ENCODE assay signal across 9 cellular contexts in the genomic region with DNA sequence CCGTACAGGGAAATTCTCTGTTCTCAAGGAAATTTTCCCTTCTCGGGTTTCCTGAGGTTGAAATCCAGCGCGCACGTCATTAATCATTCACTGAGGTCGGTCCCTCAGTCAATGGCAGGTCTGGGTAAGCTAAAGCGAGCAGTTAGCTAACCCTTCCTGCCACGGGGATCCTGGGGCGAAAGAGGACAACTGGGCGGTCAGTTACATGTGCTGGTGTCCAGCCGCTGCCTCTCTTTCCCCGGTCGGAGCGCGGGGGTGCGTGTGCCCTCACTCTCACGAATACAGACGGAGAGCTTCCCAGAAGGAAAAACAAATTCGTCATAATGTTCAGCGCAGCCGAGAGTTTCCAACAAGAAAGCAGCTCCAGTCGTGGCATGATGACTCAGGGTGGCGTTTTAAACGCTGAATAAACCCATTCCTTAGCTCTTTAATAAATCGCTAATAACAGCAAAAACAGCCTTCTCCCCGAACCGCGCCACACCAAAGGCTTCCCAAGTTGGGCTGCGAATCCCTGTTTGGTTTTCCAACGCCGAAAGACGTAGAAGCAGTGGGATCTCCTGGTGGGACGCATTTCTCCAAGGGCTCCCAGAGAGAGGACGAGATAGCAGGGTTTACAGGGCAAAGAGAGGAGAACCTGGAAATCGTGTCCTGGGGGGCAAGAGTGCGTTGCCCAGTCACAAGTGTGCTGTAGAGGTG. TPM values are rescaled to one million over a fixed set of nuclear protein-coding genes. Genes with fewer than 3 reads are reported as not detected.
DNase-seq lines count a peak whose midpoint lies in the region; ATAC-seq and TF ChIP-seq lines count a peak whose summit lies in the region.
"Had no signal": no experiment of that assay in that cellular context is flagged by ENCODE, and none has a peak within 500 bp of the region (broad histone marks: within the 10 kb centered on the region; RNA-seq: fewer than 3 reads in every experiment).

No MANE protein-coding gene starts in this region.

- no peaks in the 10 kb centered on the region for H4K20me1 ChIP-seq in mammary epithelial cell (ENCODE audit: insufficient read depth, low read length)

- H3K36me3 ChIP-seq in CD8-positive, alpha-beta T cell (ENCODE audit: insufficient read depth, low read length), result no peaks in the 10 kb centered on the region
- H3K36me3 ChIP-seq in HUES6 (ENCODE audit: control insufficient read depth, insufficient read depth, low read length) (no peaks in the 10 kb centered on the region), mammary epithelial cell (ENCODE audit: insufficient read depth, low read length) (no peaks in the 10 kb centered on the region), lower lobe of right lung (no peaks in the 10 kb centered on the region), vagina (no peaks in the 10 kb centered on the region)

- no peak for TF ChIP-seq CTCF in CD8-positive, alpha-beta T cell (IDR thresholded peaks at IDR 0.05)
- TF ChIP-seq CTCF in mammary epithelial cell (conservative IDR thresholded peaks at IDR 0.05 in 1 of 2, IDR thresholded peaks at IDR 0.05 in 1 of 2; ENCODE audit: extremely low read depth in 1 of 2, insufficient read depth in 1 of 2, low read depth in 1 of 2, low read length in 2 of 2) (no peak), lower lobe of right lung (IDR thresholded peaks at IDR 0.05) (no peak), vagina (IDR thresholded peaks at IDR 0.05) (no peak)

- H3K27me3 Mint-ChIP-seq in CD8-positive, alpha-beta T cell (ENCODE audit: low read depth), result peaks cover 81% of the 10 kb centered on the region

- no peak for TF ChIP-seq POLR2A in vagina (IDR thresholded peaks at IDR 0.05)

- in situ Hi-C loops in mammary epithelial cell (cut with MboI; ENCODE audit: low sequenced_read_pairs in 2 of 2), result no loop called here

- H3K9me3 Mint-ChIP-seq in CD8-positive, alpha-beta T cell, result no peaks in the 10 kb centered on the region

- peak overlapping the region; percentile 33 for H3K4me3 ChIP-seq in CD8-positive, alpha-beta T cell (ENCODE audit: low read depth, low read length)
- H3K4me3 ChIP-seq in HUES6 (ENCODE audit: low read depth, low read length), result peak overlapping the region; percentile 66
- H3K4me3 ChIP-seq in mammary epithelial cell (replicated peaks in 1 of 3; ENCODE audit: insufficient read depth in 1 of 3, low read depth in 2 of 3, low read length in 3 of 3), result peak overlapping the region; percentile 63 to 79 (median 63)
- peak overlapping the region; percentile 43 for H3K4me3 ChIP-seq in lower lobe of right lung
- H3K4me3 ChIP-seq in vagina, result peak overlapping the region; percentile 27 to 36

- peaks cover 27% of the 10 kb centered on the region for H3K4me1 ChIP-seq in CD8-positive, alpha-beta T cell (ENCODE audit: insufficient read depth, low read length)
- H3K4me1 ChIP-seq in HUES6 (ENCODE audit: control insufficient read depth, insufficient read depth, low read length) (peaks cover 34% of the 10 kb centered on the region), mammary epithelial cell (ENCODE audit: insufficient read depth, low read length) (peaks cover 34% of the 10 kb centered on the region), lower lobe of right lung (peaks cover 20% of the 10 kb centered on the region), vagina (peaks cover 21% of the 10 kb centered on the region)

- ATAC-seq in CD8-positive, alpha-beta T cell, result no peak
- ATAC-seq in lower lobe of right lung, result peak in 1 of 2 donors; percentile 13
- no peak for ATAC-seq in GM18861 (IDR thresholded peaks at IDR 0.05; ENCODE audit: unreplicated experiment)

- H3K4me2 ChIP-seq in mammary epithelial cell (ENCODE audit: insufficient read depth, low read depth, low read length), result peak overlapping the region; percentile 93

- BruUV-seq in mammary epithelial cell (replicated peaks; lab: Mats Ljungman, UMichigan), result TSS peak; percentile 67

- intact Hi-C loops in CD8-positive, alpha-beta T cell (cut with DNase I, micrococcal nuclease), result no loop called here
- intact Hi-C loops in mammary epithelial cell (cut with micrococcal nuclease), result loop anchor here (1.0 to 5.0 kb wide), 3 partner anchors 33 to 57 kb away; no protein-coding TSS in a partner anchor
- intact Hi-C loops in lower lobe of right lung (cut with DNase I), result no loop called here
- intact Hi-C loops in vagina (cut with DNase I), result no loop called here

- no peak overlapping the region for H3K27ac ChIP-seq in CD8-positive, alpha-beta T cell (ENCODE audit: low read depth, low read length)
- H3K27ac ChIP-seq in HUES6 (ENCODE audit: low read depth, low read length) (no peak overlapping the region), mammary epithelial cell (ENCODE audit: insufficient read depth, low read depth, low read length) (peak overlapping the region; percentile 59), lower lobe of right lung (no peak overlapping the region), vagina (no peak overlapping the region)

- peaks cover 11% of the 10 kb centered on the region for H3K27me3 ChIP-seq in CD8-positive, alpha-beta T cell (ENCODE audit: insufficient read depth, low read length)
- H3K27me3 ChIP-seq in HUES6 (ENCODE audit: control insufficient read depth, insufficient read depth, low read length) (peaks cover 100% of the 10 kb centered on the region), mammary epithelial cell (ENCODE audit: insufficient read depth, low read length) (no peaks in the 10 kb centered on the region), lower lobe of right lung (ENCODE audit: low read depth) (peaks cover 65% of the 10 kb centered on the region), vagina (no peaks in the 10 kb centered on the region)

- no peak for DNase-seq in CD8-positive, alpha-beta T cell
- peak; percentile 80 for DNase-seq in mammary epithelial cell
- no peak for DNase-seq in lower lobe of right lung
- DNase-seq in vagina (ENCODE audit: extremely low spot score in 2 of 2), result no peak
- DNase-seq in NCI-H2227 (lab: John Stamatoyannopoulos, UW; ENCODE audit: unreplicated experiment), result no peak
- DNase-seq in CD1c-positive myeloid dendritic cell (ENCODE audit: extremely low spot score), result no peak

- H3K9ac ChIP-seq in HUES6 (ENCODE audit: low read length) (no peak overlapping the region), mammary epithelial cell (ENCODE audit: insufficient read depth, low read length) (peak overlapping the region; percentile 68)

- H3K27ac Mint-ChIP-seq in CD8-positive, alpha-beta T cell, result no peak overlapping the region

- CTCF ChIA-PET in CD8-positive, alpha-beta T cell (lab: Charles Lee), result no interaction called here
- CTCF ChIA-PET in mammary epithelial cell (lab: Charles Lee; ENCODE audit: low non-redundant PET), result no interaction called here

- no peaks in the 10 kb centered on the region for H3K9me3 ChIP-seq in CD8-positive, alpha-beta T cell (ENCODE audit: low read length)
- H3K9me3 ChIP-seq in HUES6 (ENCODE audit: control insufficient read depth, insufficient read depth, low read depth, low read length), result no peaks in the 10 kb centered on the region
- H3K9me3 ChIP-seq in mammary epithelial cell (replicated peaks; ENCODE audit: insufficient read depth, low read length), result no peaks in the 10 kb centered on the region
- no peaks in the 10 kb centered on the region for H3K9me3 ChIP-seq in lower lobe of right lung
- no peaks in the 10 kb centered on the region for H3K9me3 ChIP-seq in vagina

- peaks cover 12% of the 10 kb centered on the region for H3K79me2 ChIP-seq in mammary epithelial cell (ENCODE audit: insufficient read depth, low read length)

- dilution Hi-C loops in mammary epithelial cell (cut with HindIII; ENCODE audit: low sequenced_read_pairs), result no loop called here

- no peaks in the 10 kb centered on the region for H3K36me3 Mint-ChIP-seq in CD8-positive, alpha-beta T cell

- H2AFZ ChIP-seq in mammary epithelial cell (ENCODE audit: low read depth, low read length), result peak overlapping the region; percentile 93

- 1% methylated on average over 34 of the region's 36 CpGs for WGBS in mammary epithelial cell (ENCODE audit: low coverage, missing lambda C conversion rate)

- peaks cover 38% of the 10 kb centered on the region for H3K4me1 Mint-ChIP-seq in CD8-positive, alpha-beta T cell (ENCODE audit: low read depth)

- POLR2A ChIA-PET in CD8-positive, alpha-beta T cell (lab: Charles Lee), result no interaction called here

- peak overlapping the region; percentile 72 for H3K4me3 Mint-ChIP-seq in CD8-positive, alpha-beta T cell

RNA-seq across cellular contexts. Expression of gene FGF5, which starts 0.7 kb away (rescaled TPM):
- total RNA-seq in CD8-positive, alpha-beta T cell, result under 1 TPM; 0.05 to 0.14 TPM
- total RNA-seq in mammary epithelial cell, result 1 to 10 TPM in 1 of 2 donors, under 1 TPM in 1; 0.17 to 2.9 TPM
- polyA plus RNA-seq in mammary epithelial cell, result 3.9 TPM
- 19.9 TPM for polyA minus RNA-seq in mammary epithelial cell
- not detected for total RNA-seq in lower lobe of right lung
- not detected for total RNA-seq in vagina
- total RNA-seq: liver had no signal
